7 cellular contexts compared by ENCODE assay signal in genomic region chr20:53707341-53708102, GRCh38.
DNase-seq lines count a peak whose midpoint lies in the region; ATAC-seq and TF ChIP-seq lines count a peak whose summit lies in the region.

No MANE protein-coding gene starts in this region.

- no peaks in the 10 kb centered on the region for H3K36me3 ChIP-seq in Peyer's patch
- no peaks in the 10 kb centered on the region for H3K36me3 ChIP-seq in fibroblast of lung (ENCODE audit: control insufficient read depth, insufficient read depth, low read length)

- H3K4me1 ChIP-seq in Peyer's patch: peaks cover 0 to 24% (median 8%) of the 10 kb centered on the region in 4 donors
- H3K4me1 ChIP-seq in fibroblast of lung (ENCODE audit: control insufficient read depth, extremely low read depth, insufficient read depth, low read length): peaks cover 16% of the 10 kb centered on the region

- peak overlapping the region; percentile 65 for H2AFZ ChIP-seq in fibroblast of lung (ENCODE audit: low read length)

- DNase-seq in Peyer's patch (no peak), fibroblast of lung (ENCODE audit: low read depth in 2 of 2) (peak; percentile 23 to 68), H4 (ENCODE audit: low spot score) (no peak), iPS-NIHi11 (ENCODE audit: low spot score) (no peak)
- DNase-seq in stimulated activated naive B cell treated with anti-CD40 and anti-IgM and Interleukin-4, amounts not matched to agents 10 μg/mL and 1 μg/mL and 100 μg/mL, for 72 hours: peak; percentile 48

- H3K27me3 ChIP-seq in Peyer's patch (no peaks in the 10 kb centered on the region), fibroblast of lung (ENCODE audit: control insufficient read depth, insufficient read depth, low read length) (no peaks in the 10 kb centered on the region)

- no peak overlapping the region for H3K4me3 ChIP-seq in Peyer's patch
- H3K4me3 ChIP-seq in fibroblast of lung (replicated peaks in 1 of 4; ENCODE audit: control extremely low read depth in 1 of 4, insufficient read depth in 1 of 4, low read depth in 3 of 4, low read length in 4 of 4): no peak overlapping the region

- H3K27ac ChIP-seq in Peyer's patch: peak overlapping the region; percentile 47 to 64 (median 59)
- H3K27ac ChIP-seq in fibroblast of lung (ENCODE audit: insufficient read depth, low read length): peak overlapping the region; percentile 20

- no peaks in the 10 kb centered on the region for H3K9me3 ChIP-seq in Peyer's patch
- no peaks in the 10 kb centered on the region for H3K9me3 ChIP-seq in fibroblast of lung (ENCODE audit: control insufficient read depth, insufficient read depth, low read depth, low read length)

- no peak overlapping the region for H3K9ac ChIP-seq in fibroblast of lung (ENCODE audit: insufficient read depth, low read length)

- peak overlapping the region; percentile 68 to 79 for H3K4me3 Mint-ChIP-seq in stimulated activated naive B cell treated with anti-CD40 and anti-IgM and Interleukin-4, amounts not matched to agents 10 μg/mL and 1 μg/mL and 100 μg/mL, for 72 hours

- TF ChIP-seq CTCF in Peyer's patch (IDR thresholded peaks at IDR 0.05) (no peak), fibroblast of lung (conservative IDR thresholded peaks at IDR 0.05 in 1 of 2, IDR thresholded peaks at IDR 0.05 in 1 of 2; ENCODE audit: low read depth in 1 of 2, low read length in 2 of 2) (no peak)

- H3K36me3 Mint-ChIP-seq in stimulated activated naive B cell treated with anti-CD40 and anti-IgM and Interleukin-4, amounts not matched to agents 10 μg/mL and 1 μg/mL and 100 μg/mL, for 72 hours: no peaks in the 10 kb centered on the region

- H3K27ac Mint-ChIP-seq in stimulated activated naive B cell treated with anti-CD40 and anti-IgM and Interleukin-4, amounts not matched to agents 10 μg/mL and 1 μg/mL and 100 μg/mL, for 72 hours: peak overlapping the region; percentile 96

- no peaks in the 10 kb centered on the region for H3K27me3 Mint-ChIP-seq in stimulated activated naive B cell treated with anti-CD40 and anti-IgM and Interleukin-4, amounts not matched to agents 10 μg/mL and 1 μg/mL and 100 μg/mL, for 72 hours

- H4K20me1 ChIP-seq in fibroblast of lung (ENCODE audit: control insufficient read depth, extremely low read depth, insufficient read depth, low read length): no peaks in the 10 kb centered on the region

- peak overlapping the region; percentile 84 for H3K4me2 ChIP-seq in fibroblast of lung (ENCODE audit: extremely low read depth, insufficient read depth, low read length)

- H3K79me2 ChIP-seq in fibroblast of lung (ENCODE audit: control insufficient read depth, insufficient read depth, low read length): no peaks in the 10 kb centered on the region

- H3K4me1 Mint-ChIP-seq in stimulated activated naive B cell treated with anti-CD40 and anti-IgM and Interleukin-4, amounts not matched to agents 10 μg/mL and 1 μg/mL and 100 μg/mL, for 72 hours: peaks cover 35 to 50% of the 10 kb centered on the region in 2 donors

- no peak for TF ChIP-seq POLR2A in Peyer's patch (IDR thresholded peaks at IDR 0.05)

- H3K9me3 Mint-ChIP-seq in stimulated activated naive B cell treated with anti-CD40 and anti-IgM and Interleukin-4, amounts not matched to agents 10 μg/mL and 1 μg/mL and 100 μg/mL, for 72 hours: no peaks in the 10 kb centered on the region

- ATAC-seq in GM18870 (IDR thresholded peaks at IDR 0.05; ENCODE audit: unreplicated experiment): peak; percentile 34
- ATAC-seq in HG02938 (IDR thresholded peaks at IDR 0.05; ENCODE audit: unreplicated experiment): peak; percentile 18
- ATAC-seq in stimulated activated naive B cell treated with anti-CD40 and anti-IgM and Interleukin-4, amounts not matched to agents 10 μg/mL and 1 μg/mL and 100 μg/mL, for 72 hours (replicated peaks): peak; percentile 52 to 61

Comparison
In these comparisons a context has a peak if more than half of its experiments do, and no peak if none do; other contexts are left out.
1. DNase-seq: peak in fibroblast of lung (2 of 2) and stimulated activated naive B cell treated with anti-CD40 and anti-IgM and Interleukin-4, amounts not matched to agents 10 μg/mL and 1 μg/mL and 100 μg/mL, for 72 hours (single experiment); none in Peyer's patch (0 of 3), H4 (single experiment) and iPS-NIHi11 (single experiment).
2. Peak in every context shown above with its lines, with median percentiles within 50 percentile points of each other: ATAC-seq.